1 cellular context compared by ENCODE assay signal in genomic region chr2:236811062-236811656, GRCh38.
TF ChIP-seq lines count a peak whose summit lies in the region.

No MANE protein-coding gene starts in this region.

TF ChIP-seq in liver, 16 proteins besides CTCF, POLR2A, EP300 and RAD21 (continued from another document):
- peak; percentile 17 for TF ChIP-seq REST (IDR thresholded peaks at IDR 0.05)
- TF ChIP-seq HNF4G (IDR thresholded peaks at IDR 0.05): no peak
